ENCODE assay signal across 15 cellular contexts in genomic region chr4:117783716-117784115, GRCh38.
DNase-seq lines count a peak whose midpoint lies in the region; ATAC-seq and TF ChIP-seq lines count a peak whose summit lies in the region.
"Had no signal": no experiment of that assay in that cellular context is flagged by ENCODE, and none has a peak within 500 bp of the region (broad histone marks: within the 10 kb centered on the region; RNA-seq: fewer than 3 reads in every experiment).

No MANE protein-coding gene starts in this region.

- no peaks in the 10 kb centered on the region for H3K36me3 Mint-ChIP-seq in Caco-2 (ENCODE audit: insufficient read depth, unreplicated experiment)
- H3K36me3 Mint-ChIP-seq in activated naive CD4-positive, alpha-beta T cell treated with anti-CD3 and anti-CD28 coated beads, Interleukin-2, amount 10 ng/mL, durations not matched to agents 7 days and 5 days, result no peaks in the 10 kb centered on the region
- H3K36me3 Mint-ChIP-seq: activated naive CD4-positive, alpha-beta T cell treated with anti-CD3 and anti-CD28 coated beads, Interleukin-2, amount 50 U/mL, for 72 hours had no signal

- intact Hi-C loops in aorta (cut with DNase I), result no loop called here
- intact Hi-C loops in Caco-2 (cut with micrococcal nuclease; ENCODE audit: unreplicated experiment), result no loop called here

- no peak overlapping the region for H3K4me3 Mint-ChIP-seq in Caco-2 (ENCODE audit: unreplicated experiment)
- H3K4me3 Mint-ChIP-seq in activated naive CD4-positive, alpha-beta T cell treated with anti-CD3 and anti-CD28 coated beads, Interleukin-2, amount 10 ng/mL, durations not matched to agents 7 days and 5 days, result no peak overlapping the region
- H3K4me3 Mint-ChIP-seq: T-helper 1 cell treated with Interleukin-12 subunit alpha and Interleukin-12 subunit beta and Interleukin-4 antibody, amounts not matched to agents 30 μg/mL and 1 μg/mL, for 36 hours had no signal

- no peak for ATAC-seq in aorta (ENCODE audit: low FRiP score)
- ATAC-seq: activated naive CD4-positive, alpha-beta T cell treated with anti-CD3 and anti-CD28 coated beads, Interleukin-2, amount 50 U/mL, for 72 hours had no signal

- no peaks in the 10 kb centered on the region for H3K9me3 Mint-ChIP-seq in Caco-2 (ENCODE audit: unreplicated experiment)
- no peaks in the 10 kb centered on the region for H3K9me3 Mint-ChIP-seq in activated naive CD4-positive, alpha-beta T cell treated with anti-CD3 and anti-CD28 coated beads, Interleukin-2, amount 10 ng/mL, durations not matched to agents 7 days and 5 days
- H3K9me3 Mint-ChIP-seq: T-helper 1 cell treated with Interleukin-12 subunit alpha and Interleukin-12 subunit beta and Interleukin-4 antibody, amounts not matched to agents 30 μg/mL and 1 μg/mL, for 36 hours had no signal

- H3K36me3 ChIP-seq in aorta (ENCODE audit: control insufficient read depth in 1 of 2, insufficient read depth in 2 of 2, low read length in 1 of 2) (no peaks in the 10 kb centered on the region), Caco-2 (ENCODE audit: control insufficient read depth, insufficient read depth, low read length) (no peaks in the 10 kb centered on the region)
- H3K36me3 ChIP-seq: esophagus muscularis mucosa, suprapubic skin had no signal

- WGBS in aorta, 2 donors, result 38 to 43% methylated on average over 2 of the region's 2 CpGs

- DNase-seq in Ammon's horn (ENCODE audit: low spot score), result peak; percentile 22
- DNase-seq in M059J (ENCODE audit: low read depth), result peak; percentile 16
- peak; percentile 63 for DNase-seq in astrocyte of the spinal cord (ENCODE audit: low read depth, low spot score)
- DNase-seq in kidney tubule cell (ENCODE audit: low spot score), result peak; percentile 32
- DNase-seq in aorta, result no peak
- no peak for DNase-seq in NCI-H128 (lab: John Stamatoyannopoulos, UW; ENCODE audit: unreplicated experiment)
- DNase-seq in Caco-2, result no peak
- DNase-seq in activated naive CD4-positive, alpha-beta T cell treated with anti-CD3 and anti-CD28 coated beads, Interleukin-2, amount 10 ng/mL, durations not matched to agents 7 days and 5 days, result no peak
- DNase-seq: activated CD4-positive, CD25-positive, alpha-beta regulatory T cell treated with anti-CD3 and anti-CD28 coated beads, Interleukin-2, amount 50 U/mL, for 72 hours; DND-41 had no signal

- no peaks in the 10 kb centered on the region for H3K9me3 ChIP-seq in aorta (ENCODE audit: control insufficient read depth, low read length)
- no peaks in the 10 kb centered on the region for H3K9me3 ChIP-seq in Caco-2
- H3K9me3 ChIP-seq: esophagus muscularis mucosa, suprapubic skin had no signal

- CTCF ChIA-PET in Caco-2 (lab: Charles Lee), result no interaction called here
- CTCF ChIA-PET in activated naive CD4-positive, alpha-beta T cell treated with anti-CD3 and anti-CD28 coated beads, Interleukin-2, amount 10 ng/mL, durations not matched to agents 7 days and 5 days (lab: Charles Lee), result no interaction called here

- in situ Hi-C loops in astrocyte of the spinal cord (cut with HindIII; ENCODE audit: low sequenced_read_pairs), result no loop called here

- no peaks in the 10 kb centered on the region for H3K27me3 ChIP-seq in aorta (ENCODE audit: control insufficient read depth in 1 of 2, insufficient read depth in 2 of 2, low read length in 1 of 2)
- no peaks in the 10 kb centered on the region for H3K27me3 ChIP-seq in Caco-2 (replicated peaks; ENCODE audit: control insufficient read depth, insufficient read depth, low read length)
- H3K27me3 ChIP-seq: esophagus muscularis mucosa, suprapubic skin had no signal

- H3K27me3 Mint-ChIP-seq in Caco-2 (ENCODE audit: insufficient read depth, unreplicated experiment), result no peaks in the 10 kb centered on the region
- H3K27me3 Mint-ChIP-seq in activated naive CD4-positive, alpha-beta T cell treated with anti-CD3 and anti-CD28 coated beads, Interleukin-2, amount 10 ng/mL, durations not matched to agents 7 days and 5 days, result no peaks in the 10 kb centered on the region

- no peak overlapping the region for H3K27ac Mint-ChIP-seq in Caco-2 (ENCODE audit: unreplicated experiment)
- H3K27ac Mint-ChIP-seq in activated naive CD4-positive, alpha-beta T cell treated with anti-CD3 and anti-CD28 coated beads, Interleukin-2, amount 10 ng/mL, durations not matched to agents 7 days and 5 days, result no peak overlapping the region
- H3K27ac Mint-ChIP-seq: activated naive CD4-positive, alpha-beta T cell treated with anti-CD3 and anti-CD28 coated beads, Interleukin-2, amount 50 U/mL, for 72 hours; T-helper 1 cell treated with Interleukin-12 subunit alpha and Interleukin-12 subunit beta and Interleukin-4 antibody, amounts not matched to agents 30 μg/mL and 1 μg/mL, for 36 hours had no signal

- H3K4me1 ChIP-seq in aorta (ENCODE audit: control insufficient read depth in 1 of 2, insufficient read depth in 2 of 2, low read length in 2 of 2) (no peaks in the 10 kb centered on the region), Caco-2 (no peaks in the 10 kb centered on the region)
- H3K4me1 ChIP-seq: esophagus muscularis mucosa, suprapubic skin had no signal

- H3K4me1 Mint-ChIP-seq in Caco-2 (ENCODE audit: low read depth, unreplicated experiment), result no peaks in the 10 kb centered on the region
- no peaks in the 10 kb centered on the region for H3K4me1 Mint-ChIP-seq in activated naive CD4-positive, alpha-beta T cell treated with anti-CD3 and anti-CD28 coated beads, Interleukin-2, amount 10 ng/mL, durations not matched to agents 7 days and 5 days

- no TSS peak for BruUV-seq in Caco-2 (replicated peaks; lab: Mats Ljungman, UMichigan)

- POLR2A ChIA-PET in Caco-2 (lab: Charles Lee), result no interaction called here

- H3K4me3 ChIP-seq in astrocyte of the spinal cord (ENCODE audit: low read depth, low read length) (no peak overlapping the region), aorta (ENCODE audit: low read length in 2 of 2) (no peak overlapping the region), Caco-2 (ENCODE audit: low read depth, low read length) (no peak overlapping the region)
- H3K4me3 ChIP-seq: coronary artery, esophagus muscularis mucosa, suprapubic skin had no signal

- TF ChIP-seq CTCF in astrocyte of the spinal cord (IDR thresholded peaks at IDR 0.05; ENCODE audit: low read depth, low read length), result no peak
- TF ChIP-seq CTCF in Caco-2 (IDR thresholded peaks at IDR 0.05; ENCODE audit: insufficient read depth in 1 of 2, low read depth in 1 of 2, low read length in 1 of 2, severe bottlenecking in 1 of 2, unreplicated experiment in 1 of 2), result no peak

- H3K27ac ChIP-seq in aorta (ENCODE audit: low read depth in 1 of 2, low read length in 2 of 2), result no peak overlapping the region
- H3K27ac ChIP-seq: coronary artery, esophagus muscularis mucosa, suprapubic skin had no signal

Comparison
In these comparisons a context has a peak if more than half of its experiments do, and no peak if none do; other contexts are left out.
1. DNase-seq: peak in Ammon's horn (single experiment), M059J (single experiment), astrocyte of the spinal cord (single experiment) and kidney tubule cell (single experiment); none in aorta (0 of 2), NCI-H128 (single experiment), Caco-2 (0 of 2) and activated naive CD4-positive, alpha-beta T cell treated with anti-CD3 and anti-CD28 coated beads, Interleukin-2, amount 10 ng/mL, durations not matched to agents 7 days and 5 days (single experiment).